ENCODE assay signal across 16 cellular contexts in the genomic region with DNA sequence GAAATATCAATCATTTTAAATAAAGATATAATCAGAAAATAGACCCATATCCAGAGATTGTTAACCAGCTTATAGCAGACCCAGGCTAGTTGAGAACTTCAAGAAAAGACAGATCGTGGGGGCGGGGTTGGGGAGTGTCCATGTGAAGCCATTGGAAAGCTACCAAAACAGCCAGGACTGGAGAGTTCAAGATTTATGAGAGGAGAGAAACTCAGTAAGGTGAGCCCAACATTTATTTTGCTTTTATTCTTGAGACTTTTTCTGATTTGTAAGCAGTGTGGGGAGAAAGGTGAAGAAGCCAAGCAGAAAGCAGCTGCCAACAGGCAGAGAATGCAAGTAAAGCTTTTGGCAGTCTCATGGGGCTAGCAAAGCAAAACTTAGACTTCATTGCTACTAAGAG.
A peak's percentile ranks its signal among the peaks of the same experiment; 100 is the strongest.
DNase-seq lines count a peak whose midpoint lies in the region; ATAC-seq and TF ChIP-seq lines count a peak whose summit lies in the region.
"Had no signal": no experiment of that assay in that cellular context is flagged by ENCODE, and none has a peak within 500 bp of the region (broad histone marks: within the 10 kb centered on the region; RNA-seq: fewer than 3 reads in every experiment).

No MANE protein-coding gene starts in this region.

- no peak overlapping the region for H3K4me3 Mint-ChIP-seq in activated CD8-positive, alpha-beta T cell treated with anti-CD3 and anti-CD28 coated beads for 36 hours
- no peak overlapping the region for H3K4me3 Mint-ChIP-seq in activated CD8-positive, alpha-beta T cell treated with anti-CD3 and anti-CD28 coated beads, Interleukin-2, amount 10 ng/mL, durations not matched to agents 7 days and 5 days
- H3K4me3 Mint-ChIP-seq in nephron progenitor cell: peak overlapping the region; percentile 7
- H3K4me3 Mint-ChIP-seq: GM23338; naive thymus-derived CD4-positive, alpha-beta T cell; WTC11 had no signal

- in situ Hi-C loops in transverse colon (cut with MboI; ENCODE audit: low pct_ligation_motif_present in 1 of 4, low pct_unique_long_range_greater_than_20kb in 1 of 4, low sequenced_read_pairs in 3 of 4): loop anchor here in 1 of 4 donors (25.0 kb wide), 1 partner anchor 203 kb away; a partner anchor contains a TSS

- peaks cover 55% of the 10 kb centered on the region for H3K36me3 Mint-ChIP-seq in activated CD8-positive, alpha-beta T cell treated with anti-CD3 and anti-CD28 coated beads for 36 hours (ENCODE audit: low read depth)
- peaks cover 71% of the 10 kb centered on the region for H3K36me3 Mint-ChIP-seq in activated CD8-positive, alpha-beta T cell treated with anti-CD3 and anti-CD28 coated beads, Interleukin-2, amount 10 ng/mL, durations not matched to agents 7 days and 5 days (ENCODE audit: low read depth)
- H3K36me3 Mint-ChIP-seq in nephron progenitor cell (ENCODE audit: low read depth): peaks cover 73% of the 10 kb centered on the region

- H3K9me3 ChIP-seq in esophagus (ENCODE audit: control insufficient read depth in 2 of 2, insufficient read depth in 1 of 2, low read depth in 1 of 2, low read length in 1 of 2): peaks cover 0 to 2% of the 10 kb centered on the region in 2 donors
- no peaks in the 10 kb centered on the region for H3K9me3 ChIP-seq in transverse colon
- H3K9me3 ChIP-seq: right lobe of liver had no signal

- peaks cover 52% of the 10 kb centered on the region for H3K4me1 Mint-ChIP-seq in activated CD8-positive, alpha-beta T cell treated with anti-CD3 and anti-CD28 coated beads for 36 hours (ENCODE audit: low read depth)
- H3K4me1 Mint-ChIP-seq in activated CD8-positive, alpha-beta T cell treated with anti-CD3 and anti-CD28 coated beads, Interleukin-2, amount 10 ng/mL, durations not matched to agents 7 days and 5 days (ENCODE audit: low read depth): peaks cover 43% of the 10 kb centered on the region
- peaks cover 50% of the 10 kb centered on the region for H3K4me1 Mint-ChIP-seq in nephron progenitor cell

- H3K4me1 ChIP-seq in esophagus (ENCODE audit: control insufficient read depth in 2 of 2, insufficient read depth in 2 of 2, low read length in 1 of 2) (peaks cover 0 to 2% of the 10 kb centered on the region in 2 donors), transverse colon (peaks cover 25 to 73% (median 54%) of the 10 kb centered on the region in 4 donors)

- H3K4me3 ChIP-seq in esophagus (ENCODE audit: low read depth in 1 of 2, low read length in 2 of 2) (no peak overlapping the region), transverse colon (no peak overlapping the region)
- H3K4me3 ChIP-seq: GM23338, right lobe of liver had no signal

- H3K36me3 ChIP-seq in esophagus (ENCODE audit: control insufficient read depth in 2 of 2, insufficient read depth in 2 of 2, low read length in 1 of 2) (peaks cover 5 to 9% of the 10 kb centered on the region in 2 donors), transverse colon (peaks cover 0 to 4% (median 0%) of the 10 kb centered on the region in 4 donors)

- H3K9me3 Mint-ChIP-seq in activated CD8-positive, alpha-beta T cell treated with anti-CD3 and anti-CD28 coated beads for 36 hours: peaks cover 9% of the 10 kb centered on the region
- H3K9me3 Mint-ChIP-seq in activated CD8-positive, alpha-beta T cell treated with anti-CD3 and anti-CD28 coated beads, Interleukin-2, amount 10 ng/mL, durations not matched to agents 7 days and 5 days (ENCODE audit: insufficient read depth): peaks cover 22% of the 10 kb centered on the region
- peaks cover 35% of the 10 kb centered on the region for H3K9me3 Mint-ChIP-seq in nephron progenitor cell

- CTCF ChIA-PET in activated CD8-positive, alpha-beta T cell treated with anti-CD3 and anti-CD28 coated beads for 36 hours (lab: Charles Lee): interaction anchor here (0.9 to 2.5 kb wide), 5 partner anchors 15 to 249 kb away, joined by 3 to 6 read pairs (median 4); no protein-coding TSS in a partner anchor
- CTCF ChIA-PET in activated CD8-positive, alpha-beta T cell treated with anti-CD3 and anti-CD28 coated beads, Interleukin-2, amount 10 ng/mL, durations not matched to agents 7 days and 5 days (lab: Charles Lee): interaction anchor here (0.7 to 4.9 kb wide), 10 partner anchors 12 to 249 kb away, joined by 3 to 31 read pairs (median 5); no protein-coding TSS in a partner anchor

- intact Hi-C loops in activated CD8-positive, alpha-beta T cell treated with anti-CD3 and anti-CD28 coated beads for 36 hours (cut with micrococcal nuclease): no loop called here
- intact Hi-C loops in transverse colon (cut with DNase I; ENCODE audit: low total_unique reads): loop anchor here (2.0 to 10.0 kb wide), 2 partner anchors 209 to 245 kb away; a partner anchor contains a TSS

- no peak for TF ChIP-seq EP300 in transverse colon (IDR thresholded peaks at IDR 0.05; ENCODE audit: low read depth)

- WGBS in esophagus, 2 donors: 60 to 63% methylated on average over 2 of the region's 2 CpGs
- 66 to 70% methylated on average over 2 of the region's 2 CpGs for WGBS in transverse colon (ENCODE audit: low coverage in 1 of 2), 2 donors

- TF ChIP-seq POLR2A in transverse colon (IDR thresholded peaks at IDR 0.05): no peak

- no peaks in the 10 kb centered on the region for H3K27me3 Mint-ChIP-seq in activated CD8-positive, alpha-beta T cell treated with anti-CD3 and anti-CD28 coated beads for 36 hours
- H3K27me3 Mint-ChIP-seq in activated CD8-positive, alpha-beta T cell treated with anti-CD3 and anti-CD28 coated beads, Interleukin-2, amount 10 ng/mL, durations not matched to agents 7 days and 5 days (ENCODE audit: low read depth): no peaks in the 10 kb centered on the region
- peaks cover 5% of the 10 kb centered on the region for H3K27me3 Mint-ChIP-seq in nephron progenitor cell (ENCODE audit: low read depth, poor library complexity)
- H3K27me3 Mint-ChIP-seq: naive thymus-derived CD4-positive, alpha-beta T cell had no signal

- ATAC-seq in activated CD8-positive, alpha-beta T cell treated with anti-CD3 and anti-CD28 coated beads for 36 hours: no peak
- no peak for ATAC-seq in activated CD8-positive, alpha-beta T cell treated with anti-CD3 and anti-CD28 coated beads, Interleukin-2, amount 10 ng/mL, durations not matched to agents 7 days and 5 days
- ATAC-seq in HG03196 (IDR thresholded peaks at IDR 0.05; ENCODE audit: unreplicated experiment): no peak
- ATAC-seq in HG03457 (IDR thresholded peaks at IDR 0.05; ENCODE audit: unreplicated experiment): no peak
- ATAC-seq: GM23338; naive thymus-derived CD4-positive, alpha-beta T cell; right lobe of liver; WTC11 had no signal

- H3K27me3 ChIP-seq in esophagus (ENCODE audit: control insufficient read depth in 1 of 2, insufficient read depth in 2 of 2, low read length in 2 of 2): no peaks in the 10 kb centered on the region
- H3K27me3 ChIP-seq in transverse colon: no peaks in the 10 kb centered on the region
- H3K27me3 ChIP-seq: right lobe of liver had no signal

- H3K27ac ChIP-seq in esophagus (ENCODE audit: low read depth in 2 of 2, low read length in 1 of 2): peak overlapping the region; percentile 66 to 70
- H3K27ac ChIP-seq in transverse colon: peak overlapping the region; percentile 32 to 47 (median 42)
- H3K27ac ChIP-seq: right lobe of liver had no signal

- peak overlapping the region; percentile 71 for H3K27ac Mint-ChIP-seq in activated CD8-positive, alpha-beta T cell treated with anti-CD3 and anti-CD28 coated beads for 36 hours
- H3K27ac Mint-ChIP-seq in activated CD8-positive, alpha-beta T cell treated with anti-CD3 and anti-CD28 coated beads, Interleukin-2, amount 10 ng/mL, durations not matched to agents 7 days and 5 days: no peak overlapping the region
- H3K27ac Mint-ChIP-seq in nephron progenitor cell: peak overlapping the region; percentile 20
- H3K27ac Mint-ChIP-seq: activated T-helper 2 cell treated with anti-CD3 and anti-CD28 coated beads, Interferon-gamma antibody, Interleukin-2, Interleukin-4, amounts not matched to agents 10 μg/mL and 5 μg/mL and 100 μg/mL, durations not matched to agents 14 hours and 24 hours and 36 hours; GM23338; WTC11 had no signal

- DNase-seq in activated CD8-positive, alpha-beta T cell treated with anti-CD3 and anti-CD28 coated beads for 36 hours: no peak
- no peak for DNase-seq in activated CD8-positive, alpha-beta T cell treated with anti-CD3 and anti-CD28 coated beads, Interleukin-2, amount 10 ng/mL, durations not matched to agents 7 days and 5 days
- peak; percentile 54 for DNase-seq in nephron progenitor cell
- peak; percentile 74 for DNase-seq in transverse colon
- DNase-seq in NCI-H524 (lab: John Stamatoyannopoulos, UW): no peak
- DNase-seq: naive thymus-derived CD4-positive, alpha-beta T cell; NCI-H1436; right lobe of liver; Right ventricle myocardium superior; stimulated activated CD4-positive, alpha-beta T cell treated with anti-CD3 and anti-CD28 coated beads, Interleukin-2, amount 100 ng/mL, for 48 hours had no signal

- POLR2A ChIA-PET in activated CD8-positive, alpha-beta T cell treated with anti-CD3 and anti-CD28 coated beads for 36 hours (lab: Charles Lee): interaction anchor here (0.8 to 1.8 kb wide), 3 partner anchors 24 to 40 kb away, joined by 3 to 4 read pairs (median 4); no protein-coding TSS in a partner anchor
- POLR2A ChIA-PET in activated CD8-positive, alpha-beta T cell treated with anti-CD3 and anti-CD28 coated beads, Interleukin-2, amount 10 ng/mL, durations not matched to agents 7 days and 5 days (lab: Charles Lee): interaction anchor here (1.1 kb wide), 1 partner anchor 25 kb away, joined by 3 read pairs; no protein-coding TSS in a partner anchor

- no peak for TF ChIP-seq CTCF in activated CD8-positive, alpha-beta T cell treated with anti-CD3 and anti-CD28 coated beads for 36 hours (IDR thresholded peaks at IDR 0.05)
- TF ChIP-seq CTCF in nephron progenitor cell (IDR thresholded peaks at IDR 0.05): no peak
- TF ChIP-seq CTCF in transverse colon (IDR thresholded peaks at IDR 0.05): no peak

Comparison
In these comparisons a context has a peak if more than half of its experiments do, and no peak if none do; other contexts are left out.
1. DNase-seq: peak in nephron progenitor cell (single experiment) and transverse colon (single experiment); none in activated CD8-positive, alpha-beta T cell treated with anti-CD3 and anti-CD28 coated beads for 36 hours (single experiment), activated CD8-positive, alpha-beta T cell treated with anti-CD3 and anti-CD28 coated beads, Interleukin-2, amount 10 ng/mL, durations not matched to agents 7 days and 5 days (single experiment) and NCI-H524 (0 of 2).